Comparison of ENCODE assay signal across 19 cellular contexts in the genomic region with DNA sequence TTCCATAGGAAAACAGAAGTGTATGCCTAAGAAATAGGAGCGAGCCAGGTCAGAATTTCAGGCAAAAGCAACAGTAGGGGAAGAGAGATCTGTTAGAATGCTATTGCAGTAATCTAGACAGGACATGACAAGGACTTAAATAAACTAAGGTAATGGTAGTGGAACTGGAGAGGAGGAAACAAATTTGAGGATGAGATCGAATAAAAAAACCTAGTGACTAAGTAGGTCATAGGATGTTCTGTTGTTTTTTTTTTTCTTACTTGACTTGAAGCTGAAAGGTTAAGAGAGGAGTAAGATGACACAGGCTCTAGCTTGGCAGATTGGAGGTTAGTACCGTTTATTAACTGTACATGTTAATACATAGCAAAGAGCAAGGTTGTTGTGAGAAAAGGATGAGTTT.
"Had no signal": no experiment of that assay in that cellular context is flagged by ENCODE, and none has a peak within 500 bp of the region (broad histone marks: within the 10 kb centered on the region; RNA-seq: fewer than 3 reads in every experiment).

No MANE protein-coding gene starts in this region.

- H3K9ac ChIP-seq: SK-N-SH had no signal

- H3K27me3 ChIP-seq: heart right ventricle, ovary, right lobe of liver, spleen, upper lobe of right lung had no signal

- H3K27me3 Mint-ChIP-seq: activated B cell treated with CpG ODN at 0.5 μM for 24 hours; activated naive CD4-positive, alpha-beta T cell treated with anti-CD3 and anti-CD28 coated beads, Interleukin-2, amount 50 U/mL, for 24 hours; naive thymus-derived CD4-positive, alpha-beta T cell; stimulated activated naive B cell treated with anti-CD40 and anti-IgM and Interleukin-4, amounts not matched to agents 10 μg/mL and 1 μg/mL and 100 μg/mL, for 72 hours; T-cell had no signal

- ATAC-seq: activated T-cell treated with anti-CD3 and anti-CD28 coated beads, Interleukin-2, amount 50 U/mL, for 72 hours; heart right ventricle; naive thymus-derived CD4-positive, alpha-beta T cell; right lobe of liver; stimulated activated naive B cell treated with anti-CD40 and anti-IgM and Interleukin-4, amounts not matched to agents 10 μg/mL and 1 μg/mL and 100 μg/mL, for 72 hours; T-cell; upper lobe of right lung had no signal

- H3K4me2 ChIP-seq: SK-N-SH had no signal

- H3K27ac ChIP-seq: ovary, right lobe of liver, spleen, upper lobe of right lung had no signal

- H3K27ac Mint-ChIP-seq: activated B cell treated with CpG ODN at 0.5 μM for 24 hours; activated naive CD4-positive, alpha-beta T cell treated with anti-CD3 and anti-CD28 coated beads, Interleukin-2, amount 50 U/mL, for 24 hours; activated T-cell treated with anti-CD3 and anti-CD28 coated beads, Interleukin-2, amount 50 U/mL, for 72 hours; naive thymus-derived CD4-positive, alpha-beta T cell; stimulated activated naive B cell treated with anti-CD40 and anti-IgM and Interleukin-4, amounts not matched to agents 10 μg/mL and 1 μg/mL and 100 μg/mL, for 72 hours; T-cell had no signal

- H3K9me3 Mint-ChIP-seq: activated B cell treated with CpG ODN at 0.5 μM for 24 hours; activated naive CD4-positive, alpha-beta T cell treated with anti-CD3 and anti-CD28 coated beads, Interleukin-2, amount 50 U/mL, for 24 hours; activated T-cell treated with anti-CD3 and anti-CD28 coated beads, Interleukin-2, amount 50 U/mL, for 72 hours; stimulated activated naive B cell treated with anti-CD40 and anti-IgM and Interleukin-4, amounts not matched to agents 10 μg/mL and 1 μg/mL and 100 μg/mL, for 72 hours; T-cell had no signal

- H3K4me1 Mint-ChIP-seq: activated B cell treated with CpG ODN at 0.5 μM for 24 hours; activated naive CD4-positive, alpha-beta T cell treated with anti-CD3 and anti-CD28 coated beads, Interleukin-2, amount 50 U/mL, for 24 hours; stimulated activated naive B cell treated with anti-CD40 and anti-IgM and Interleukin-4, amounts not matched to agents 10 μg/mL and 1 μg/mL and 100 μg/mL, for 72 hours had no signal

- H3K4me3 Mint-ChIP-seq: activated B cell treated with CpG ODN at 0.5 μM for 24 hours; activated naive CD4-positive, alpha-beta T cell treated with anti-CD3 and anti-CD28 coated beads, Interleukin-2, amount 50 U/mL, for 24 hours; activated T-cell treated with anti-CD3 and anti-CD28 coated beads, Interleukin-2, amount 50 U/mL, for 72 hours; naive thymus-derived CD4-positive, alpha-beta T cell; stimulated activated naive B cell treated with anti-CD40 and anti-IgM and Interleukin-4, amounts not matched to agents 10 μg/mL and 1 μg/mL and 100 μg/mL, for 72 hours; T-cell had no signal

- DNase-seq: activated B cell treated with CpG ODN at 0.5 μM for 24 hours; activated CD4-positive, alpha-beta T cell treated with anti-CD3 and anti-CD28 coated beads for 48 hours; activated CD8-positive, alpha-beta memory T cell treated with anti-CD3 and anti-CD28 coated beads, Interleukin-2, amount 50 U/mL, for 4 hours; activated effector memory CD4-positive, alpha-beta T cell treated with anti-CD3 and anti-CD28 coated beads, Interleukin-2, amount 50 U/mL, for 16 hours; activated T-cell treated with anti-CD3 and anti-CD28 coated beads, Interleukin-2, amount 50 U/mL, for 72 hours; caudate nucleus; erythroblast; heart right ventricle; mesendoderm; naive thymus-derived CD4-positive, alpha-beta T cell; ovary; right lobe of liver; SK-N-SH; spleen; stimulated activated CD4-positive, alpha-beta T cell treated with anti-CD3 and anti-CD28 coated beads, Interleukin-4, amount 100 ng/mL, for 4 hours; stimulated activated naive B cell treated with anti-CD40 and anti-IgM and Interleukin-4, amounts not matched to agents 10 μg/mL and 1 μg/mL and 100 μg/mL, for 72 hours; T-cell; upper lobe of right lung had no signal

- H3K4me1 ChIP-seq: spleen, upper lobe of right lung had no signal

- H3K36me3 ChIP-seq: ovary had no signal

- H3K4me3 ChIP-seq: heart right ventricle, ovary, right lobe of liver, spleen, upper lobe of right lung had no signal

- H3K9me3 ChIP-seq: heart right ventricle, ovary, right lobe of liver, SK-N-SH, spleen, upper lobe of right lung had no signal
